In the genomic region with DNA sequence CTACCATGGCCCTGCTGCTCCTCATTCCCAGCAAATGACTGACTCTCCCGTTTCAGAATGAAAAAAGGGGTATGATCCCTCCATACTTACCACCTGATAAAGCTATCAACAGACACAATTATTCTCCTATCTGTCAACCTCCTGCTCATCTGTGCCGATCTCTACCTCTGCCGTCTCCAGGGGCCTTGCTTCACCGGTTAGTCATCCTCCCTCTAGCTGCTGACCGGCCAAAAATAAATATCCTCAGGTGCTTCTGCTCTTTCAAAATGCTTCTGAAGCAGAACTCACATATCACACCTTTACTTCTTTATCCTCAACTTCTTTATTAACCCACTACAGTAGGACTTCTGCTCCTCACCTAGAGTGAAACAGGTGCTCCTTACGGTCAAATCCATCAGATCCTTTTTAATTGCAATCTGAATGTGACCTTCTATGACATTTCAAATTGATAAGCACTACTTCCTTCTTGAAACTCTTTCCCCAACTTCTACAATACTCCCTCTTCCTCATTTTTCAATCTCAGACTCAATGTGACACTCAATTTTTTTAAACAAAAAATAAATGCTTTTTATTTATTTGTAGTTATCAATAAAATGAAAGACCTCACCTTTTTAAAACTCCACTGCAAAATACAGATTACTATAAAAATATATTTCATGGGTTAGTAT, we compare ENCODE assay signal across 21 cellular contexts.
DNase-seq lines count a peak whose midpoint lies in the region; ATAC-seq and TF ChIP-seq lines count a peak whose summit lies in the region.
"Had no signal": no experiment of that assay in that cellular context is flagged by ENCODE, and none has a peak within 500 bp of the region (broad histone marks: within the 10 kb centered on the region; RNA-seq: fewer than 3 reads in every experiment).

No MANE protein-coding gene starts in this region.

- H3K9me3 ChIP-seq in mammary epithelial cell (replicated peaks; ENCODE audit: insufficient read depth, low read length) = no peaks in the 10 kb centered on the region
- H3K9me3 ChIP-seq: A549, pancreas, right lobe of liver, uterus had no signal

- no peaks in the 10 kb centered on the region for H3K27me3 Mint-ChIP-seq in activated T-cell treated with anti-CD3 and anti-CD28 coated beads, Interleukin-2, amount 50 U/mL, for 72 hours (ENCODE audit: low read depth)
- H3K27me3 Mint-ChIP-seq in activated T-cell treated with anti-CD3 and anti-CD28 coated beads, Interleukin-2, amount 50 U/mL, for 24 hours = no peaks in the 10 kb centered on the region
- H3K27me3 Mint-ChIP-seq in activated T-helper 2 cell treated with anti-CD3 and anti-CD28 coated beads, Interferon-gamma antibody, Interleukin-2, Interleukin-4, amounts not matched to agents 10 μg/mL and 5 μg/mL and 100 μg/mL, durations not matched to agents 14 hours and 24 hours and 36 hours (ENCODE audit: low read depth) = no peaks in the 10 kb centered on the region
- H3K27me3 Mint-ChIP-seq: activated naive CD8-positive, alpha-beta T cell treated with anti-CD3 and anti-CD28 coated beads, Interleukin-2, amount 10 ng/mL, durations not matched to agents 7 days and 5 days; effector memory CD8-positive, alpha-beta T cell; natural killer cell treated with Interleukin-12 subunit alpha and Interleukin-12 subunit beta and Interleukin-15 and Interleukin-18, amount 100 ng/mL, for 72 hours had no signal

- ATAC-seq in activated T-cell treated with anti-CD3 and anti-CD28 coated beads, Interleukin-2, amount 50 U/mL, for 72 hours (replicated peaks in 1 of 2) = no peak
- ATAC-seq in HG02938 (IDR thresholded peaks at IDR 0.05; ENCODE audit: unreplicated experiment) = no peak
- ATAC-seq: A549; effector memory CD8-positive, alpha-beta T cell; natural killer cell treated with Interleukin-12 subunit alpha and Interleukin-12 subunit beta and Interleukin-15 and Interleukin-18, amount 100 ng/mL, for 72 hours; pancreas; right lobe of liver had no signal

- H2AFZ ChIP-seq in mammary epithelial cell (ENCODE audit: low read depth, low read length) = no peak overlapping the region

- peaks cover 2% of the 10 kb centered on the region for H3K36me3 ChIP-seq in mammary epithelial cell (ENCODE audit: insufficient read depth, low read length)
- H3K36me3 ChIP-seq: pancreas, right lobe of liver, uterus had no signal

- peak overlapping the region; percentile 39 for H3K27ac Mint-ChIP-seq in activated T-cell treated with anti-CD3 and anti-CD28 coated beads, Interleukin-2, amount 50 U/mL, for 72 hours
- no peak overlapping the region for H3K27ac Mint-ChIP-seq in activated T-cell treated with anti-CD3 and anti-CD28 coated beads, Interleukin-2, amount 50 U/mL, for 24 hours
- H3K27ac Mint-ChIP-seq in activated T-helper 2 cell treated with anti-CD3 and anti-CD28 coated beads, Interferon-gamma antibody, Interleukin-2, Interleukin-4, amounts not matched to agents 10 μg/mL and 5 μg/mL and 100 μg/mL, durations not matched to agents 14 hours and 24 hours and 36 hours = no peak overlapping the region
- H3K27ac Mint-ChIP-seq: activated naive CD8-positive, alpha-beta T cell treated with anti-CD3 and anti-CD28 coated beads, Interleukin-2, amount 10 ng/mL, durations not matched to agents 7 days and 5 days; activated T-helper 1 cell treated with anti-CD3 and anti-CD28 coated beads, Interleukin-12 subunit alpha, Interleukin-12 subunit beta, Interleukin-2, Interleukin-4 antibody, amounts not matched to agents 30 ng/mL and 10 ng/mL and 1 ng/mL, durations not matched to agents 14 hours and 24 hours and 36 hours; natural killer cell treated with Interleukin-12 subunit alpha and Interleukin-12 subunit beta and Interleukin-15 and Interleukin-18, amount 100 ng/mL, for 72 hours; T-helper 2 cell treated with Interferon-gamma antibody and Interleukin-4, amounts not matched to agents 5 μg/mL and 100 μg/mL, for 36 hours had no signal

- no peak for TF ChIP-seq CTCF in mammary epithelial cell (conservative IDR thresholded peaks at IDR 0.05 in 1 of 2, IDR thresholded peaks at IDR 0.05 in 1 of 2; ENCODE audit: extremely low read depth in 1 of 2, insufficient read depth in 1 of 2, low read depth in 1 of 2, low read length in 2 of 2)

- intact Hi-C loops in mammary epithelial cell (cut with micrococcal nuclease) = no loop called here
- intact Hi-C loops in activated T-helper 2 cell treated with anti-CD3 and anti-CD28 coated beads, Interferon-gamma antibody, Interleukin-2, Interleukin-4, amounts not matched to agents 10 μg/mL and 5 μg/mL and 100 μg/mL, durations not matched to agents 14 hours and 24 hours and 36 hours (cut with micrococcal nuclease) = loop anchor here (5.0 kb wide), 1 partner anchor 1013 kb away; no protein-coding TSS in a partner anchor

- H4K20me1 ChIP-seq in mammary epithelial cell (ENCODE audit: insufficient read depth, low read length) = no peaks in the 10 kb centered on the region

- no TSS peak for BruUV-seq in mammary epithelial cell (replicated peaks; lab: Mats Ljungman, UMichigan)

- no peak for DNase-seq in activated T-cell treated with anti-CD3 and anti-CD28 coated beads, Interleukin-2, amount 50 U/mL, for 72 hours
- no peak for DNase-seq in activated T-cell treated with anti-CD3 and anti-CD28 coated beads, Interleukin-2, amount 50 U/mL, for 24 hours
- peak; percentile 62 for DNase-seq in MV-4-11 (lab: John Stamatoyannopoulos, UW)
- DNase-seq in mammary epithelial cell = peak; percentile 25
- no peak for DNase-seq in OCI-M1 (lab: John Stamatoyannopoulos, UW)
- no peak for DNase-seq in G401 (ENCODE audit: low spot score)
- DNase-seq in activated T-helper 2 cell treated with anti-CD3 and anti-CD28 coated beads, Interferon-gamma antibody, Interleukin-2, Interleukin-4, amounts not matched to agents 10 μg/mL and 5 μg/mL and 100 μg/mL, durations not matched to agents 14 hours and 24 hours and 36 hours (ENCODE audit: low spot score) = no peak
- DNase-seq: activated naive CD8-positive, alpha-beta T cell treated with anti-CD3 and anti-CD28 coated beads, Interleukin-2, amount 10 ng/mL, durations not matched to agents 7 days and 5 days; effector memory CD8-positive, alpha-beta T cell; H7; NCI-H146; NCI-H2171; NCI-H526 treated with DMSO at 0.1 percent for 48 hours; pancreas; right lobe of liver; uterus had no signal

- H3K9ac ChIP-seq in mammary epithelial cell (ENCODE audit: insufficient read depth, low read length) = no peak overlapping the region

- in situ Hi-C loops in mammary epithelial cell (cut with MboI; ENCODE audit: low sequenced_read_pairs in 2 of 2) = no loop called here
- in situ Hi-C loops in G401 (cut with HindIII; ENCODE audit: low sequenced_read_pairs) = no loop called here

- no peaks in the 10 kb centered on the region for H3K4me1 ChIP-seq in mammary epithelial cell (ENCODE audit: insufficient read depth, low read length)
- H3K4me1 ChIP-seq: A549, pancreas, right lobe of liver, uterus had no signal

- dilution Hi-C loops in mammary epithelial cell (cut with HindIII; ENCODE audit: low sequenced_read_pairs) = no loop called here

- peaks cover 0 to 3% of the 10 kb centered on the region in 2 donors for H3K36me3 Mint-ChIP-seq in activated T-cell treated with anti-CD3 and anti-CD28 coated beads, Interleukin-2, amount 50 U/mL, for 72 hours (ENCODE audit: insufficient read depth in 2 of 2)
- H3K36me3 Mint-ChIP-seq in activated T-cell treated with anti-CD3 and anti-CD28 coated beads, Interleukin-2, amount 50 U/mL, for 24 hours (ENCODE audit: low read depth) = peaks cover 30% of the 10 kb centered on the region
- H3K36me3 Mint-ChIP-seq in activated T-helper 2 cell treated with anti-CD3 and anti-CD28 coated beads, Interferon-gamma antibody, Interleukin-2, Interleukin-4, amounts not matched to agents 10 μg/mL and 5 μg/mL and 100 μg/mL, durations not matched to agents 14 hours and 24 hours and 36 hours (ENCODE audit: low read depth) = peaks cover 15% of the 10 kb centered on the region

- 74% methylated on average over 6 of the region's 6 CpGs for WGBS in mammary epithelial cell (ENCODE audit: low coverage, missing lambda C conversion rate)

- no peak overlapping the region for H3K4me2 ChIP-seq in mammary epithelial cell (ENCODE audit: insufficient read depth, low read depth, low read length)
- H3K4me2 ChIP-seq: A549 had no signal

- no peaks in the 10 kb centered on the region for H3K9me3 Mint-ChIP-seq in activated T-cell treated with anti-CD3 and anti-CD28 coated beads, Interleukin-2, amount 50 U/mL, for 72 hours
- no peaks in the 10 kb centered on the region for H3K9me3 Mint-ChIP-seq in activated T-cell treated with anti-CD3 and anti-CD28 coated beads, Interleukin-2, amount 50 U/mL, for 24 hours
- no peaks in the 10 kb centered on the region for H3K9me3 Mint-ChIP-seq in activated T-helper 2 cell treated with anti-CD3 and anti-CD28 coated beads, Interferon-gamma antibody, Interleukin-2, Interleukin-4, amounts not matched to agents 10 μg/mL and 5 μg/mL and 100 μg/mL, durations not matched to agents 14 hours and 24 hours and 36 hours
- H3K9me3 Mint-ChIP-seq: activated naive CD8-positive, alpha-beta T cell treated with anti-CD3 and anti-CD28 coated beads, Interleukin-2, amount 10 ng/mL, durations not matched to agents 7 days and 5 days; activated T-helper 1 cell treated with anti-CD3 and anti-CD28 coated beads, Interleukin-12 subunit alpha, Interleukin-12 subunit beta, Interleukin-2, Interleukin-4 antibody, amounts not matched to agents 30 ng/mL and 10 ng/mL and 1 ng/mL, durations not matched to agents 14 hours and 24 hours and 36 hours; effector memory CD8-positive, alpha-beta T cell; natural killer cell treated with Interleukin-12 subunit alpha and Interleukin-12 subunit beta and Interleukin-15 and Interleukin-18, amount 100 ng/mL, for 72 hours; T-helper 2 cell treated with Interferon-gamma antibody and Interleukin-4, amounts not matched to agents 5 μg/mL and 100 μg/mL, for 36 hours had no signal

- no peaks in the 10 kb centered on the region for H3K79me2 ChIP-seq in mammary epithelial cell (ENCODE audit: insufficient read depth, low read length)

- no peak overlapping the region for H3K4me3 Mint-ChIP-seq in activated T-cell treated with anti-CD3 and anti-CD28 coated beads, Interleukin-2, amount 50 U/mL, for 72 hours
- no peak overlapping the region for H3K4me3 Mint-ChIP-seq in activated T-cell treated with anti-CD3 and anti-CD28 coated beads, Interleukin-2, amount 50 U/mL, for 24 hours
- H3K4me3 Mint-ChIP-seq in activated T-helper 2 cell treated with anti-CD3 and anti-CD28 coated beads, Interferon-gamma antibody, Interleukin-2, Interleukin-4, amounts not matched to agents 10 μg/mL and 5 μg/mL and 100 μg/mL, durations not matched to agents 14 hours and 24 hours and 36 hours (ENCODE audit: low read depth) = no peak overlapping the region
- H3K4me3 Mint-ChIP-seq: activated naive CD8-positive, alpha-beta T cell treated with anti-CD3 and anti-CD28 coated beads, Interleukin-2, amount 10 ng/mL, durations not matched to agents 7 days and 5 days; activated T-helper 1 cell treated with anti-CD3 and anti-CD28 coated beads, Interleukin-12 subunit alpha, Interleukin-12 subunit beta, Interleukin-2, Interleukin-4 antibody, amounts not matched to agents 30 ng/mL and 10 ng/mL and 1 ng/mL, durations not matched to agents 14 hours and 24 hours and 36 hours; effector memory CD8-positive, alpha-beta T cell; natural killer cell treated with Interleukin-12 subunit alpha and Interleukin-12 subunit beta and Interleukin-15 and Interleukin-18, amount 100 ng/mL, for 72 hours; T-helper 2 cell treated with Interferon-gamma antibody and Interleukin-4, amounts not matched to agents 5 μg/mL and 100 μg/mL, for 36 hours had no signal

- H3K27ac ChIP-seq in mammary epithelial cell (ENCODE audit: insufficient read depth, low read depth, low read length) = no peak overlapping the region
- H3K27ac ChIP-seq: A549, pancreas, right lobe of liver, uterus had no signal

- H3K4me3 ChIP-seq in mammary epithelial cell (replicated peaks in 1 of 3; ENCODE audit: insufficient read depth in 1 of 3, low read depth in 2 of 3, low read length in 3 of 3) = no peak overlapping the region
- H3K4me3 ChIP-seq: A549, pancreas, right lobe of liver, uterus had no signal

- CTCF ChIA-PET in mammary epithelial cell (lab: Charles Lee; ENCODE audit: low non-redundant PET) = interaction anchor here (0.5 kb wide), 1 partner anchor 10 kb away, joined by 3 read pairs; no protein-coding TSS in a partner anchor

- H3K27me3 ChIP-seq in mammary epithelial cell (ENCODE audit: insufficient read depth, low read length) = no peaks in the 10 kb centered on the region
- H3K27me3 ChIP-seq: pancreas, right lobe of liver, uterus had no signal

- H3K4me1 Mint-ChIP-seq in activated T-cell treated with anti-CD3 and anti-CD28 coated beads, Interleukin-2, amount 50 U/mL, for 72 hours (ENCODE audit: low read depth) = no peaks in the 10 kb centered on the region
- no peaks in the 10 kb centered on the region for H3K4me1 Mint-ChIP-seq in activated T-cell treated with anti-CD3 and anti-CD28 coated beads, Interleukin-2, amount 50 U/mL, for 24 hours (ENCODE audit: low read depth)
- no peaks in the 10 kb centered on the region for H3K4me1 Mint-ChIP-seq in activated T-helper 2 cell treated with anti-CD3 and anti-CD28 coated beads, Interferon-gamma antibody, Interleukin-2, Interleukin-4, amounts not matched to agents 10 μg/mL and 5 μg/mL and 100 μg/mL, durations not matched to agents 14 hours and 24 hours and 36 hours (ENCODE audit: low read depth)
- H3K4me1 Mint-ChIP-seq: activated naive CD8-positive, alpha-beta T cell treated with anti-CD3 and anti-CD28 coated beads, Interleukin-2, amount 10 ng/mL, durations not matched to agents 7 days and 5 days had no signal

Comparison
In these comparisons a context has a peak if more than half of its experiments do, and no peak if none do; other contexts are left out.
1. DNase-seq: peak in MV-4-11 (single experiment) and mammary epithelial cell (single experiment); none in activated T-cell treated with anti-CD3 and anti-CD28 coated beads, Interleukin-2, amount 50 U/mL, for 72 hours (0 of 2), activated T-cell treated with anti-CD3 and anti-CD28 coated beads, Interleukin-2, amount 50 U/mL, for 24 hours (single experiment), OCI-M1 (single experiment), G401 (single experiment) and activated T-helper 2 cell treated with anti-CD3 and anti-CD28 coated beads, Interferon-gamma antibody, Interleukin-2, Interleukin-4, amounts not matched to agents 10 μg/mL and 5 μg/mL and 100 μg/mL, durations not matched to agents 14 hours and 24 hours and 36 hours (single experiment).